ENCODE assay signal across 21 cellular contexts in genomic region chr1:212166296-212167039, GRCh38.
DNase-seq lines count a peak whose midpoint lies in the region; ATAC-seq and TF ChIP-seq lines count a peak whose summit lies in the region.
"Had no signal": no experiment of that assay in that cellular context is flagged by ENCODE, and none has a peak within 500 bp of the region (broad histone marks: within the 10 kb centered on the region; RNA-seq: fewer than 3 reads in every experiment).

No MANE protein-coding gene starts in this region.

- H3K9me3 ChIP-seq in BLaER1 = no peaks in the 10 kb centered on the region
- H3K9me3 ChIP-seq in body of pancreas = no peaks in the 10 kb centered on the region
- no peaks in the 10 kb centered on the region for H3K9me3 ChIP-seq in right cardiac atrium (ENCODE audit: control insufficient read depth, low read length)
- no peaks in the 10 kb centered on the region for H3K9me3 ChIP-seq in neural progenitor cell (ENCODE audit: low read depth)
- H3K9me3 ChIP-seq: pancreas, upper lobe of left lung had no signal

- TF ChIP-seq CTCF in body of pancreas (IDR thresholded peaks at IDR 0.05) = no peak
- no peak for TF ChIP-seq CTCF in neural progenitor cell (IDR thresholded peaks at IDR 0.05)

- ATAC-seq in body of pancreas (peak; percentile 38), right cardiac atrium (peak in 1 of 2 donors; percentile 49), GM21447 (IDR thresholded peaks at IDR 0.05; ENCODE audit: unreplicated experiment) (no peak), HG03469 (IDR thresholded peaks at IDR 0.05; ENCODE audit: unreplicated experiment) (no peak)
- ATAC-seq: activated naive CD4-positive, alpha-beta T cell treated with anti-CD3 and anti-CD28 coated beads, Interleukin-2, amount 50 U/mL, for 72 hours; activated T-helper 17 cell treated with anti-CD3 and anti-CD28 coated beads, Interleukin-2, amount 50 U/mL, for 72 hours; left colon had no signal

- no peaks in the 10 kb centered on the region for H3K27me3 ChIP-seq in BLaER1
- no peaks in the 10 kb centered on the region for H3K27me3 ChIP-seq in body of pancreas
- no peaks in the 10 kb centered on the region for H3K27me3 ChIP-seq in right cardiac atrium (ENCODE audit: control insufficient read depth, insufficient read depth)
- no peaks in the 10 kb centered on the region for H3K27me3 ChIP-seq in neural progenitor cell
- H3K27me3 ChIP-seq: cardiac muscle cell, pancreas, upper lobe of left lung had no signal

- 52 to 66% methylated on average over 6 of the region's 6 CpGs for WGBS in body of pancreas, 2 donors
- 56% methylated on average over 6 of the region's 6 CpGs for WGBS in right cardiac atrium

- H3K27ac Mint-ChIP-seq in neural progenitor cell = no peak overlapping the region
- H3K27ac Mint-ChIP-seq: activated naive CD4-positive, alpha-beta T cell treated with anti-CD3 and anti-CD28 coated beads, Interleukin-2, amount 50 U/mL, for 72 hours; activated T-helper 17 cell treated with anti-CD3 and anti-CD28 coated beads, Interleukin-2, amount 50 U/mL, for 72 hours; dendritic cell treated with granulocyte-macrophage colony-stimulating factor and Interleukin-4, amounts not matched to agents 40 ng/mL and 50 ng/mL, for 4 days; nephron had no signal

- H3K4me1 Mint-ChIP-seq in neural progenitor cell = peaks cover 8% of the 10 kb centered on the region

- H3K4me3 ChIP-seq in BLaER1 = no peak overlapping the region
- H3K4me3 ChIP-seq in body of pancreas = no peak overlapping the region
- no peak overlapping the region for H3K4me3 ChIP-seq in right cardiac atrium (ENCODE audit: low read length)
- H3K4me3 ChIP-seq in neural progenitor cell = no peak overlapping the region
- H3K4me3 ChIP-seq: cardiac muscle cell, pancreas, upper lobe of left lung had no signal

- H2AFZ ChIP-seq in neural progenitor cell (replicated peaks) = no peak overlapping the region

- no peaks in the 10 kb centered on the region for H3K36me3 Mint-ChIP-seq in neural progenitor cell
- H3K36me3 Mint-ChIP-seq: activated naive CD4-positive, alpha-beta T cell treated with anti-CD3 and anti-CD28 coated beads, Interleukin-2, amount 50 U/mL, for 72 hours had no signal

- no peaks in the 10 kb centered on the region for H3K36me3 ChIP-seq in BLaER1
- H3K36me3 ChIP-seq in body of pancreas (replicated peaks in 1 of 2; ENCODE audit: insufficient read depth in 1 of 2, low read depth in 2 of 2) = no peaks in the 10 kb centered on the region
- no peaks in the 10 kb centered on the region for H3K36me3 ChIP-seq in neural progenitor cell
- H3K36me3 ChIP-seq: cardiac muscle cell, pancreas, upper lobe of left lung had no signal

- peaks cover 3% of the 10 kb centered on the region for H3K27me3 Mint-ChIP-seq in neural progenitor cell (ENCODE audit: insufficient read depth, low read depth)
- H3K27me3 Mint-ChIP-seq: activated T-helper 17 cell treated with anti-CD3 and anti-CD28 coated beads, Interleukin-2, amount 50 U/mL, for 72 hours; dendritic cell treated with granulocyte-macrophage colony-stimulating factor and Interleukin-4, amounts not matched to agents 40 ng/mL and 50 ng/mL, for 4 days had no signal

- H3K4me3 Mint-ChIP-seq in neural progenitor cell = no peak overlapping the region
- H3K4me3 Mint-ChIP-seq: activated T-helper 17 cell treated with anti-CD3 and anti-CD28 coated beads, Interleukin-2, amount 50 U/mL, for 72 hours; dendritic cell treated with granulocyte-macrophage colony-stimulating factor and Interleukin-4, amounts not matched to agents 40 ng/mL and 50 ng/mL, for 4 days; nephron had no signal

- H3K27ac ChIP-seq in BLaER1 = peak overlapping the region; percentile 46
- no peak overlapping the region for H3K27ac ChIP-seq in body of pancreas
- H3K27ac ChIP-seq in right cardiac atrium (ENCODE audit: low read length) = peak overlapping the region; percentile 41
- H3K27ac ChIP-seq in neural progenitor cell = no peak overlapping the region
- H3K27ac ChIP-seq: C4-2B, cardiac muscle cell, pancreas had no signal

- H3K79me2 ChIP-seq in neural progenitor cell (ENCODE audit: low read depth) = no peaks in the 10 kb centered on the region

- TF ChIP-seq POLR2A in body of pancreas (IDR thresholded peaks at IDR 0.05) = no peak

- peak overlapping the region; percentile 79 for H3K4me2 ChIP-seq in BLaER1
- no peak overlapping the region for H3K4me2 ChIP-seq in neural progenitor cell

- no peak for DNase-seq in body of pancreas
- no peak for DNase-seq in right cardiac atrium
- peak; percentile 58 for DNase-seq in retina
- no peak for DNase-seq in COLO668 (lab: John Stamatoyannopoulos, UW; ENCODE audit: unreplicated experiment)
- no peak for DNase-seq in neural progenitor cell (ENCODE audit: low spot score)
- DNase-seq: activated CD4-positive, alpha-beta T cell treated with anti-CD3 and anti-CD28 coated beads, Interleukin-2, amount 50 U/mL, for 4 hours; activated CD4-positive, CD25-positive, alpha-beta regulatory T cell; activated CD8-positive, alpha-beta memory T cell treated with anti-CD3 and anti-CD28 coated beads, Interleukin-2, amount 50 U/mL, for 4 hours; left colon; NCI-H2081; pancreas; upper lobe of left lung had no signal

- H3K9ac ChIP-seq in BLaER1 (peak overlapping the region; percentile 32; the same call in 1 of the 2 replicates), neural progenitor cell (no peak overlapping the region)

- H3K9me3 Mint-ChIP-seq in neural progenitor cell = no peaks in the 10 kb centered on the region
- H3K9me3 Mint-ChIP-seq: activated naive CD4-positive, alpha-beta T cell treated with anti-CD3 and anti-CD28 coated beads, Interleukin-2, amount 50 U/mL, for 72 hours; activated T-helper 17 cell treated with anti-CD3 and anti-CD28 coated beads, Interleukin-2, amount 50 U/mL, for 72 hours; dendritic cell treated with granulocyte-macrophage colony-stimulating factor and Interleukin-4, amounts not matched to agents 40 ng/mL and 50 ng/mL, for 4 days; nephron had no signal

- peaks cover 51% of the 10 kb centered on the region for H3K4me1 ChIP-seq in BLaER1
- H3K4me1 ChIP-seq in body of pancreas = peaks cover 5% of the 10 kb centered on the region
- H3K4me1 ChIP-seq in right cardiac atrium (ENCODE audit: control insufficient read depth, insufficient read depth, low read length) = no peaks in the 10 kb centered on the region
- no peaks in the 10 kb centered on the region for H3K4me1 ChIP-seq in neural progenitor cell

- H4K20me1 ChIP-seq in BLaER1 = no peaks in the 10 kb centered on the region
- no peaks in the 10 kb centered on the region for H4K20me1 ChIP-seq in neural progenitor cell (ENCODE audit: low read depth)

- intact Hi-C loops in body of pancreas (cut with DNase I) = no loop called here
- intact Hi-C loops in right cardiac atrium (cut with DNase I) = loop anchor here in 1 of 4 donors (10.0 kb wide), 1 partner anchor 92 kb away; no protein-coding TSS in a partner anchor

- no peaks in the 10 kb centered on the region for H3F3A ChIP-seq in neural progenitor cell (ENCODE audit: low read depth)

Comparison
In these comparisons a context has a peak if more than half of its experiments do, and no peak if none do; other contexts are left out.
1. H3K27ac ChIP-seq: peak in BLaER1 (single experiment) and right cardiac atrium (single experiment); none in body of pancreas (0 of 4) and neural progenitor cell (single experiment).